ENCODE assay signal across 8 cellular contexts in genomic region chr7:35519971-35520809, GRCh38.
DNase-seq lines count a peak whose midpoint lies in the region; ATAC-seq and TF ChIP-seq lines count a peak whose summit lies in the region.

No MANE protein-coding gene starts in this region.

- H3K9me3 ChIP-seq in colonic mucosa (no peaks in the 10 kb centered on the region), left lung (no peaks in the 10 kb centered on the region)

- intact Hi-C loops in colonic mucosa (cut with DNase I), result loop anchor here (5.0 kb wide), 1 partner anchor 98 kb away; no protein-coding TSS in a partner anchor
- intact Hi-C loops in left lung (cut with DNase I), result loop anchor here in 1 of 2 donors (10.0 kb wide), 1 partner anchor 95 kb away; no protein-coding TSS in a partner anchor

- H3K4me3 Mint-ChIP-seq in stimulated activated effector memory CD8-positive, alpha-beta T cell treated with anti-CD3 and anti-CD28 coated beads, Interleukin-12 subunit alpha, Interleukin-12 subunit beta, amount 100 ng/mL, for 72 hours, result no peak overlapping the region

- H3K36me3 Mint-ChIP-seq in stimulated activated effector memory CD8-positive, alpha-beta T cell treated with anti-CD3 and anti-CD28 coated beads, Interleukin-12 subunit alpha, Interleukin-12 subunit beta, amount 100 ng/mL, for 72 hours, result no peaks in the 10 kb centered on the region

- H3K27ac ChIP-seq in C4-2B (no peak overlapping the region), colonic mucosa (no peak overlapping the region), left lung (no peak overlapping the region)

- H3K4me3 ChIP-seq in WI38 (ENCODE audit: low read depth, low read length) (no peak overlapping the region), colonic mucosa (no peak overlapping the region), left lung (no peak overlapping the region)

- DNase-seq in NCI-H2171 treated with DMSO at 0.1 percent for 48 hours (lab: John Stamatoyannopoulos, UW) (peak; percentile 70), colonic mucosa (peak; percentile 63), left lung (peak in 1 of 2 donors; percentile 43)
- peak; percentile 54 to 80 for DNase-seq in stimulated activated effector memory CD8-positive, alpha-beta T cell treated with anti-CD3 and anti-CD28 coated beads, Interleukin-12 subunit alpha, Interleukin-12 subunit beta, amount 100 ng/mL, for 72 hours (ENCODE audit: low spot score in 2 of 2)

- peak; percentile 72 for ATAC-seq in GM18873 (IDR thresholded peaks at IDR 0.05; ENCODE audit: low FRiP score, unreplicated experiment)
- ATAC-seq in HG03159 (IDR thresholded peaks at IDR 0.05; ENCODE audit: unreplicated experiment), result peak; percentile 93
- ATAC-seq in left lung, result peak; percentile 97
- ATAC-seq in stimulated activated effector memory CD8-positive, alpha-beta T cell treated with anti-CD3 and anti-CD28 coated beads, Interleukin-12 subunit alpha, Interleukin-12 subunit beta, amount 100 ng/mL, for 72 hours, result peak; percentile 73

- peak; percentile 94 for TF ChIP-seq CTCF in C4-2B (conservative IDR thresholded peaks at IDR 0.05)
- TF ChIP-seq CTCF in WI38 (IDR thresholded peaks at IDR 0.05; ENCODE audit: low read depth, low read length), result peak; percentile 86
- peak; percentile 75 for TF ChIP-seq CTCF in colonic mucosa (IDR thresholded peaks at IDR 0.05)
- peak; percentile 86 to 91 for TF ChIP-seq CTCF in left lung (IDR thresholded peaks at IDR 0.05)

- H3K9ac ChIP-seq in colonic mucosa (ENCODE audit: low read depth in 2 of 2, low read length in 2 of 2), result no peak overlapping the region

- H3K4me1 Mint-ChIP-seq in stimulated activated effector memory CD8-positive, alpha-beta T cell treated with anti-CD3 and anti-CD28 coated beads, Interleukin-12 subunit alpha, Interleukin-12 subunit beta, amount 100 ng/mL, for 72 hours, result peaks cover 4% of the 10 kb centered on the region

- H3K27me3 ChIP-seq in colonic mucosa (no peaks in the 10 kb centered on the region), left lung (peaks cover 0 to 12% of the 10 kb centered on the region in 2 donors)

- H3K36me3 ChIP-seq in colonic mucosa (no peaks in the 10 kb centered on the region), left lung (no peaks in the 10 kb centered on the region)

- no peak overlapping the region for H3K27ac Mint-ChIP-seq in stimulated activated effector memory CD8-positive, alpha-beta T cell treated with anti-CD3 and anti-CD28 coated beads, Interleukin-12 subunit alpha, Interleukin-12 subunit beta, amount 100 ng/mL, for 72 hours

- no peaks in the 10 kb centered on the region for H3K9me3 Mint-ChIP-seq in stimulated activated effector memory CD8-positive, alpha-beta T cell treated with anti-CD3 and anti-CD28 coated beads, Interleukin-12 subunit alpha, Interleukin-12 subunit beta, amount 100 ng/mL, for 72 hours

- no peaks in the 10 kb centered on the region for H3K4me1 ChIP-seq in colonic mucosa
- H3K4me1 ChIP-seq in left lung, result no peaks in the 10 kb centered on the region
